In the genomic region with DNA sequence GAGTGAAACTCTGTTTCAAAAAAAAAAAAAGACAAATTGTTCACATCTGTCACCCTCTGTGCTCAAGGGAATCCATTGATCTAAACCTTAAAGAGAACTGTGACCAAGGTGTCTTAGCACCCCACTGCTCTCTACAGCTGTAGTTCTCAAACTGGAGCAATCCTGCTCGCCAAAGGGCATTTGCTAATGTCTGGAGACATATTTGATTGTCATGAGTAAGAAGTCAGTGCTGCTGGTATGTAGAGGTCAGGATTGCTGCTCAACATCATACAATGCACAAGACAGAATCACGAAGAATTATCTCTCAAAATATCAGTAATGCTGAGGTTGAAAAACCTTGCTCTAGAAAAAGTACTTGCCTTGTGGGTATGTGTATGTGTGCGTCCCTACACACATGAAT, we compare ENCODE assay signal across 23 cellular contexts.
"Had no signal": no experiment of that assay in that cellular context is flagged by ENCODE, and none has a peak within 500 bp of the region (broad histone marks: within the 10 kb centered on the region; RNA-seq: fewer than 3 reads in every experiment).

No MANE protein-coding gene starts in this region.

- H3K27ac ChIP-seq: lower lobe of right lung, pancreas, psoas muscle, skin epidermis, stomach, thyroid gland, transverse colon, uterus had no signal

- H3K36me3 ChIP-seq: lower lobe of right lung, pancreas, stomach, thyroid gland, transverse colon, uterus had no signal

- H3K9me3 ChIP-seq: lower lobe of right lung, pancreas, psoas muscle, stomach, testis, thyroid gland, transverse colon, uterus had no signal

- H3K4me3 ChIP-seq: lower lobe of right lung, pancreas, psoas muscle, skin epidermis, stomach, testis, thyroid gland, transverse colon, uterus had no signal

- H3K27me3 ChIP-seq: pancreas, testis, thyroid gland, transverse colon, uterus had no signal

- ATAC-seq: lower lobe of right lung; naive thymus-derived CD8-positive, alpha-beta T cell; pancreas; psoas muscle; sciatic nerve; stimulated activated naive B cell treated with anti-CD40 and anti-IgM and Interleukin-4, amounts not matched to agents 10 μg/mL and 1 μg/mL and 100 μg/mL, for 72 hours; stimulated activated naive CD8-positive, alpha-beta T cell treated with anti-CD3 and anti-CD28 coated beads, Interleukin-15, Interleukin-2, amounts not matched to agents 100 U/mL and 50 U/mL, for 24 hours had no signal

- DNase-seq: hypothalamus; immature natural killer cell; kidney; lower lobe of right lung; mammary epithelial cell; mesenchymal stem cell; naive thymus-derived CD8-positive, alpha-beta T cell; nucleus accumbens; pancreas; psoas muscle; stimulated activated CD4-positive, alpha-beta T cell treated with anti-CD3 and anti-CD28 coated beads, Interleukin-12 subunit alpha, Interleukin-12 subunit beta, amount 100 ng/mL, for 4 hours; stimulated activated CD4-positive, alpha-beta T cell treated with anti-CD3 and anti-CD28 coated beads, Interleukin-15, amount 100 ng/mL, for 24 hours; stimulated activated CD4-positive, alpha-beta T cell treated with anti-CD3 and anti-CD28 coated beads, Interleukin-2, amount 100 ng/mL, for 24 hours; stimulated activated CD4-positive, alpha-beta T cell treated with anti-CD3 and anti-CD28 coated beads, Interleukin-4, amount 100 ng/mL, for 1 hour; stimulated activated naive B cell treated with anti-CD40 and anti-IgM and Interleukin-4, amounts not matched to agents 10 μg/mL and 1 μg/mL and 100 μg/mL, for 72 hours; stimulated activated naive CD8-positive, alpha-beta T cell treated with anti-CD3 and anti-CD28 coated beads, Interleukin-15, Interleukin-2, amounts not matched to agents 100 U/mL and 50 U/mL, for 24 hours; stomach; testis; thyroid gland; transverse colon; uterus had no signal
